1 cellular context compared by ENCODE assay signal in the genomic region with DNA sequence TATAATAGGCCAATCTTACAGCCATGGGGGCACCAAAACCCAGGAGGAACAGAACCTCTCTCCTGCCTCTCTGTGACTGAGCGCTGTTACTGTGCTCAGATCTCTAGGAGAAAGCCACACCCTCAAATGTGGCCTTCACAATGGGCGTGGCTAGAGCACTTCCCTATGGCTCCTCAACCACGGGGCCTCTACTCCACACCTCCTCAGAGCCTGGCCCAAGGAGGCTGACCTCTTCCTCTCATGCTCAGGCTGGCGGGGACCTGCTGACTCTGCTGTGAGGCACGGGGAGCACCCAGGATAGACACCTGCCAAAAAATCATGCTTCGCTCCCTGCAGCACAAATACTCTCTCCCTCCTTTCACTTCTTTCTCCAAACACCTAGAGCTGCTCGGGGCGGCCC.
TF ChIP-seq lines count a peak whose summit lies in the region.

No MANE protein-coding gene starts in this region.

TF ChIP-seq in IMR-90, 13 proteins besides CTCF, POLR2A, EP300 and RAD21:
- TF ChIP-seq NFE2L2 (IDR thresholded peaks at IDR 0.05; ENCODE audit: low read depth, low read length) (no peak), USF2 (IDR thresholded peaks at IDR 0.05; ENCODE audit: low read depth, low read length) (no peak), FOS (IDR thresholded peaks at IDR 0.05; ENCODE audit: low read depth, low read length) (no peak)
TF ChIP-seq in IMR-90: peak in this region for 0.
